Comparison of ENCODE assay signal across 8 cellular contexts in genomic region chr9:31210982-31211570, GRCh38.
DNase-seq lines count a peak whose midpoint lies in the region; ATAC-seq, FAIRE-seq and TF ChIP-seq lines count a peak whose summit lies in the region.

No MANE protein-coding gene starts in this region.

- intact Hi-C loops in kidney (cut with DNase I) (no loop called here), heart right ventricle (cut with DNase I) (loop anchor here in 1 of 10 donors (10.0 kb wide), 1 partner anchor 54 kb away; no protein-coding TSS in a partner anchor)

- H3K4me1 ChIP-seq in kidney (ENCODE audit: control insufficient read depth in 1 of 2, insufficient read depth in 1 of 2, low read depth in 1 of 2, low read length in 2 of 2), result no peaks in the 10 kb centered on the region
- peaks cover 0 to 7% (median 0%) of the 10 kb centered on the region in 9 donors for H3K4me1 ChIP-seq in heart right ventricle

- WGBS in heart right ventricle, 2 donors, result 73 to 80% methylated on average over 9 of the region's 9 CpGs

- H3K36me3 ChIP-seq in kidney (ENCODE audit: control insufficient read depth in 1 of 2, insufficient read depth in 2 of 2, low read length in 2 of 2) (no peaks in the 10 kb centered on the region), heart right ventricle (no peaks in the 10 kb centered on the region)

- DNase-seq in D341Med (ENCODE audit: low spot score), result peak; percentile 28
- peak; percentile 84 for DNase-seq in OCI-M1 (lab: John Stamatoyannopoulos, UW)
- peak; percentile 57 for DNase-seq in kidney
- no peak for DNase-seq in DMS53 (lab: John Stamatoyannopoulos, UW)
- DNase-seq in heart right ventricle, result no peak
- no peak for DNase-seq in SK-N-DZ (ENCODE audit: low spot score)

- H3K4me3 ChIP-seq in kidney (ENCODE audit: low read length in 2 of 2) (no peak overlapping the region), heart right ventricle (no peak overlapping the region)

- H3K9ac ChIP-seq in kidney (ENCODE audit: low read length in 2 of 2), result no peak overlapping the region

- no peaks in the 10 kb centered on the region for H3K27me3 ChIP-seq in heart right ventricle

- H3K27ac ChIP-seq in kidney (ENCODE audit: low read depth in 2 of 2, low read length in 2 of 2) (no peak overlapping the region), heart right ventricle (no peak overlapping the region)

- TF ChIP-seq CTCF in kidney (IDR thresholded peaks at IDR 0.05; ENCODE audit: borderline replicate concordance, extremely low read depth, insufficient read depth) (no peak), heart right ventricle (IDR thresholded peaks at IDR 0.05) (no peak)

- H3K9me3 ChIP-seq in kidney (ENCODE audit: control insufficient read depth in 1 of 2, low read length in 2 of 2) (no peaks in the 10 kb centered on the region), heart right ventricle (no peaks in the 10 kb centered on the region)

- ATAC-seq in GM21423 (IDR thresholded peaks at IDR 0.05; ENCODE audit: unreplicated experiment) (peak; percentile 94), GM21528 (IDR thresholded peaks at IDR 0.05; ENCODE audit: low FRiP score, unreplicated experiment) (no peak), heart right ventricle (no peak)

- FAIRE-seq in kidney (lab: Jason Lieb, UNC), result no peak

Comparison
In these comparisons a context has a peak if more than half of its experiments do, and no peak if none do; other contexts are left out.
1. DNase-seq: peak in D341Med (single experiment), OCI-M1 (single experiment) and kidney (single experiment); none in DMS53 (single experiment), heart right ventricle (0 of 2) and SK-N-DZ (single experiment).